In genomic region chr3:105367406-105368213, GRCh38 we compare ENCODE assay signal across 1 cellular context.
TF ChIP-seq lines count a peak whose summit lies in the region.

No MANE protein-coding gene starts in this region.

TF ChIP-seq in HepG2, 621 proteins besides CTCF, POLR2A, EP300 and RAD21 (continued from another document):
- TF ChIP-seq ZBTB10 (CRISPR knock-in tag; IDR thresholded peaks at IDR 0.05; ENCODE audit: borderline replicate concordance): peak; percentile 40; the same call in 1 of the 2 replicates
- no peak for TF ChIP-seq HNRNPK (IDR thresholded peaks at IDR 0.05; ENCODE audit: low read depth, low read length, poor library complexity, severe bottlenecking)
